Comparison of ENCODE assay signal across 1 cellular context in genomic region chr1:200896571-200897187, GRCh38.
TF ChIP-seq lines count a peak whose summit lies in the region.

No MANE protein-coding gene starts in this region.

TF ChIP-seq in HepG2, 621 proteins besides CTCF, POLR2A, EP300 and RAD21 (continued from another document and continues in another):
- TF ChIP-seq, protein P1, sequence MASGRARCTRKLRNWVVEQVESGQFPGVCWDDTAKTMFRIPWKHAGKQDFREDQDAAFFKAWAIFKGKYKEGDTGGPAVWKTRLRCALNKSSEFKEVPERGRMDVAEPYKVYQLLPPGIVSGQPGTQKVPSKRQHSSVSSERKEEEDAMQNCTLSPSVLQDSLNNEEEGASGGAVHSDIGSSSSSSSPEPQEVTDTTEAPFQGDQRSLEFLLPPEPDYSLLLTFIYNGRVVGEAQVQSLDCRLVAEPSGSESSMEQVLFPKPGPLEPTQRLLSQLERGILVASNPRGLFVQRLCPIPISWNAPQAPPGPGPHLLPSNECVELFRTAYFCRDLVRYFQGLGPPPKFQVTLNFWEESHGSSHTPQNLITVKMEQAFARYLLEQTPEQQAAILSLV (CRISPR knock-in tag; IDR thresholded peaks at IDR 0.05; ENCODE audit: borderline replicate concordance), result no peak
- no peak for TF ChIP-seq ZNF784 (CRISPR knock-in tag; IDR thresholded peaks at IDR 0.05; ENCODE audit: borderline replicate concordance)
- TF ChIP-seq, protein P2, sequence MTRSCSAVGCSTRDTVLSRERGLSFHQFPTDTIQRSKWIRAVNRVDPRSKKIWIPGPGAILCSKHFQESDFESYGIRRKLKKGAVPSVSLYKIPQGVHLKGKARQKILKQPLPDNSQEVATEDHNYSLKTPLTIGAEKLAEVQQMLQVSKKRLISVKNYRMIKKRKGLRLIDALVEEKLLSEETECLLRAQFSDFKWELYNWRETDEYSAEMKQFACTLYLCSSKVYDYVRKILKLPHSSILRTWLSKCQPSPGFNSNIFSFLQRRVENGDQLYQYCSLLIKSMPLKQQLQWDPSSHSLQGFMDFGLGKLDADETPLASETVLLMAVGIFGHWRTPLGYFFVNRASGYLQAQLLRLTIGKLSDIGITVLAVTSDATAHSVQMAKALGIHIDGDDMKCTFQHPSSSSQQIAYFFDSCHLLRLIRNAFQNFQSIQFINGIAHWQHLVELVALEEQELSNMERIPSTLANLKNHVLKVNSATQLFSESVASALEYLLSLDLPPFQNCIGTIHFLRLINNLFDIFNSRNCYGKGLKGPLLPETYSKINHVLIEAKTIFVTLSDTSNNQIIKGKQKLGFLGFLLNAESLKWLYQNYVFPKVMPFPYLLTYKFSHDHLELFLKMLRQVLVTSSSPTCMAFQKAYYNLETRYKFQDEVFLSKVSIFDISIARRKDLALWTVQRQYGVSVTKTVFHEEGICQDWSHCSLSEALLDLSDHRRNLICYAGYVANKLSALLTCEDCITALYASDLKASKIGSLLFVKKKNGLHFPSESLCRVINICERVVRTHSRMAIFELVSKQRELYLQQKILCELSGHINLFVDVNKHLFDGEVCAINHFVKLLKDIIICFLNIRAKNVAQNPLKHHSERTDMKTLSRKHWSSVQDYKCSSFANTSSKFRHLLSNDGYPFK (CRISPR knock-in tag; IDR thresholded peaks at IDR 0.05; ENCODE audit: borderline replicate concordance), result peak; percentile 51
- no peak for TF ChIP-seq ZSCAN12 (CRISPR knock-in tag; IDR thresholded peaks at IDR 0.05)
- TF ChIP-seq, protein P3, sequence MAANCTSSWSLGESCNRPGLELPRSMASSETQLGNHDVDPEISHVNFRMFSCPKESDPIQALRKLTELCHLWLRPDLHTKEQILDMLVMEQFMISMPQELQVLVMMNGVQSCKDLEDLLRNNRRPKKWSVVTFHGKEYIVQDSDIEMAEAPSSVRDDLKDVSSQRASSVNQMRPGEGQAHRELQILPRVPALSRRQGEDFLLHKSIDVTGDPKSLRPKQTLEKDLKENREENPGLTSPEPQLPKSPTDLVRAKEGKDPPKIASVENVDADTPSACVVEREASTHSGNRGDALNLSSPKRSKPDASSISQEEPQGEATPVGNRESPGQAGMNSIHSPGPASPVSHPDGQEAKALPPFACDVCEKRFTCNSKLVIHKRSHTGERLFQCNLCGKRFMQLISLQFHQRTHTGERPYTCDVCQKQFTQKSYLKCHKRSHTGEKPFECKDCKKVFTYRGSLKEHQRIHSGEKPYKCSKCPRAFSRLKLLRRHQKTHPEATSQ (CRISPR knock-in tag; IDR thresholded peaks at IDR 0.05; ENCODE audit: borderline replicate concordance), result peak; percentile 66; the same call in 1 of the 2 replicates
- TF ChIP-seq IKZF1 (IDR thresholded peaks at IDR 0.05), result no peak
- peak; percentile 78 for TF ChIP-seq TEAD3 (CRISPR knock-in tag; optimal IDR thresholded peaks at IDR 0.05; ENCODE audit: borderline replicate concordance)
- TF ChIP-seq CEBPG (CRISPR knock-in tag; IDR thresholded peaks at IDR 0.05), result peak; percentile 96
- TF ChIP-seq CEBPB (IDR thresholded peaks at IDR 0.05; ENCODE audit: borderline replicate concordance, low read depth, low read length), result peak; percentile 96
- 0 out of 2 replicates have a peak, but pooled peaks have one; percentile 4 for TF ChIP-seq SMC3 (IDR thresholded peaks at IDR 0.05; ENCODE audit: low read length)
- no peak for TF ChIP-seq NR2C2 (CRISPR knock-in tag; IDR thresholded peaks at IDR 0.05; ENCODE audit: borderline replicate concordance)
- TF ChIP-seq KAT7 (CRISPR knock-in tag; IDR thresholded peaks at IDR 0.05; ENCODE audit: borderline replicate concordance), result peak; percentile 77; the same call in 1 of the 2 replicates
- TF ChIP-seq ZFAT (CRISPR knock-in tag; conservative IDR thresholded peaks at IDR 0.05), result no peak
- TF ChIP-seq HIC2 (CRISPR knock-in tag; IDR thresholded peaks at IDR 0.05; ENCODE audit: low read depth), result peak; percentile 40
- peak; percentile 81; the same call in 1 of the 2 replicates for TF ChIP-seq CREM (IDR thresholded peaks at IDR 0.05)
- no peak for TF ChIP-seq CREM (CRISPR knock-in tag; IDR thresholded peaks at IDR 0.05)
- TF ChIP-seq THAP11 (CRISPR knock-in tag; IDR thresholded peaks at IDR 0.05), result peak; percentile 77
- peak; percentile 85 for TF ChIP-seq RXRB (CRISPR knock-in tag; IDR thresholded peaks at IDR 0.05; ENCODE audit: borderline replicate concordance)
- TF ChIP-seq ZNF710 (CRISPR knock-in tag; IDR thresholded peaks at IDR 0.05; ENCODE audit: borderline replicate concordance), result peak; percentile 78; the same call in 1 of the 2 replicates
- TF ChIP-seq, protein P4, sequence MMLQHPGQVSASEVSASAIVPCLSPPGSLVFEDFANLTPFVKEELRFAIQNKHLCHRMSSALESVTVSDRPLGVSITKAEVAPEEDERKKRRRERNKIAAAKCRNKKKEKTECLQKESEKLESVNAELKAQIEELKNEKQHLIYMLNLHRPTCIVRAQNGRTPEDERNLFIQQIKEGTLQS (CRISPR knock-in tag; IDR thresholded peaks at IDR 0.05), result peak; percentile 96
- no peak for TF ChIP-seq ZNF460 (CRISPR knock-in tag; IDR thresholded peaks at IDR 0.05; ENCODE audit: borderline replicate concordance)
- TF ChIP-seq ATF7 (IDR thresholded peaks at IDR 0.05), result no peak
- no peak for TF ChIP-seq ATF7 (CRISPR knock-in tag; IDR thresholded peaks at IDR 0.05)
- TF ChIP-seq ZNF644 (CRISPR knock-in tag; IDR thresholded peaks at IDR 0.05; ENCODE audit: low read depth), result peak; percentile 72; the same call in 1 of the 2 replicates
- TF ChIP-seq RBFOX2 (IDR thresholded peaks at IDR 0.05; ENCODE audit: low read depth, low read length), result peak; percentile 37; the same call in 1 of the 2 replicates
- no peak for TF ChIP-seq DBP (CRISPR knock-in tag; IDR thresholded peaks at IDR 0.05; ENCODE audit: not compliant biosample characterization)
- peak; percentile 77 for TF ChIP-seq FOXO1 (CRISPR knock-in tag; IDR thresholded peaks at IDR 0.05)
- no peak for TF ChIP-seq ZFP36L2 (CRISPR knock-in tag; IDR thresholded peaks at IDR 0.05)
- 0 out of 2 replicates have a peak, but pooled peaks have one; percentile 37 for TF ChIP-seq CCDC6 (CRISPR knock-in tag; IDR thresholded peaks at IDR 0.05)
- TF ChIP-seq, protein P5, sequence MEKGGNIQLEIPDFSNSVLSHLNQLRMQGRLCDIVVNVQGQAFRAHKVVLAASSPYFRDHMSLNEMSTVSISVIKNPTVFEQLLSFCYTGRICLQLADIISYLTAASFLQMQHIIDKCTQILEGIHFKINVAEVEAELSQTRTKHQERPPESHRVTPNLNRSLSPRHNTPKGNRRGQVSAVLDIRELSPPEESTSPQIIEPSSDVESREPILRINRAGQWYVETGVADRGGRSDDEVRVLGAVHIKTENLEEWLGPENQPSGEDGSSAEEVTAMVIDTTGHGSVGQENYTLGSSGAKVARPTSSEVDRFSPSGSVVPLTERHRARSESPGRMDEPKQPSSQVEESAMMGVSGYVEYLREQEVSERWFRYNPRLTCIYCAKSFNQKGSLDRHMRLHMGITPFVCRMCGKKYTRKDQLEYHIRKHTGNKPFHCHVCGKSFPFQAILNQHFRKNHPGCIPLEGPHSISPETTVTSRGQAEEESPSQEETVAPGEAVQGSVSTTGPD (CRISPR knock-in tag; IDR thresholded peaks at IDR 0.05), result no peak
- TF ChIP-seq, protein P6, sequence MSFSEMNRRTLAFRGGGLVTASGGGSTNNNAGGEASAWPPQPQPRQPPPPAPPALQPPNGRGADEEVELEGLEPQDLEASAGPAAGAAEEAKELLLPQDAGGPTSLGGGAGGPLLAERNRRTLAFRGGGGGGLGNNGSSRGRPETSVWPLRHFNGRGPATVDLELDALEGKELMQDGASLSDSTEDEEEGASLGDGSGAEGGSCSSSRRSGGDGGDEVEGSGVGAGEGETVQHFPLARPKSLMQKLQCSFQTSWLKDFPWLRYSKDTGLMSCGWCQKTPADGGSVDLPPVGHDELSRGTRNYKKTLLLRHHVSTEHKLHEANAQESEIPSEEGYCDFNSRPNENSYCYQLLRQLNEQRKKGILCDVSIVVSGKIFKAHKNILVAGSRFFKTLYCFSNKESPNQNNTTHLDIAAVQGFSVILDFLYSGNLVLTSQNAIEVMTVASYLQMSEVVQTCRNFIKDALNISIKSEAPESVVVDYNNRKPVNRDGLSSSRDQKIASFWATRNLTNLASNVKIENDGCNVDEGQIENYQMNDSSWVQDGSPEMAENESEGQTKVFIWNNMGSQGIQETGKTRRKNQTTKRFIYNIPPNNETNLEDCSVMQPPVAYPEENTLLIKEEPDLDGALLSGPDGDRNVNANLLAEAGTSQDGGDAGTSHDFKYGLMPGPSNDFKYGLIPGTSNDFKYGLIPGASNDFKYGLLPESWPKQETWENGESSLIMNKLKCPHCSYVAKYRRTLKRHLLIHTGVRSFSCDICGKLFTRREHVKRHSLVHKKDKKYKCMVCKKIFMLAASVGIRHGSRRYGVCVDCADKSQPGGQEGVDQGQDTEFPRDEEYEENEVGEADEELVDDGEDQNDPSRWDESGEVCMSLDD (CRISPR knock-in tag; IDR thresholded peaks at IDR 0.05; ENCODE audit: borderline replicate concordance), result no peak
- peak; percentile 82 for TF ChIP-seq BORCS8-MEF2B (CRISPR knock-in tag; IDR thresholded peaks at IDR 0.05)
- TF ChIP-seq ZNF788 (CRISPR knock-in tag; IDR thresholded peaks at IDR 0.05; ENCODE audit: borderline replicate concordance), result peak; percentile 85; the same call in 1 of the 2 replicates
- TF ChIP-seq FOXO4 (CRISPR knock-in tag; conservative IDR thresholded peaks at IDR 0.05), result no peak
- TF ChIP-seq TFDP2 (CRISPR knock-in tag; IDR thresholded peaks at IDR 0.05), result peak; percentile 49; the same call in 1 of the 2 replicates
- peak; percentile 75; the same call in 1 of the 2 replicates for TF ChIP-seq HIVEP1 (CRISPR knock-in tag; IDR thresholded peaks at IDR 0.05)
- TF ChIP-seq, protein P7, sequence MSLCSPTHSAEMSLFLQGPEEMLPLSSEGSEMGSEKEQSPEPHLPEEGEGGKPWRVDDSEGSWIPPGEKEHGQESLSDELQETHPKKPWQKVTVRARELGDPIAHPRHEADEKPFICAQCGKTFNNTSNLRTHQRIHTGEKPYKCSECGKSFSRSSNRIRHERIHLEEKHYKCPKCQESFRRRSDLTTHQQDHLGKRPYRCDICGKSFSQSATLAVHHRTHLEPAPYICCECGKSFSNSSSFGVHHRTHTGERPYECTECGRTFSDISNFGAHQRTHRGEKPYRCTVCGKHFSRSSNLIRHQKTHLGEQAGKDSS (CRISPR knock-in tag; IDR thresholded peaks at IDR 0.05; ENCODE audit: borderline replicate concordance, low read depth), result no peak
- TF ChIP-seq POGZ (CRISPR knock-in tag; IDR thresholded peaks at IDR 0.05), result peak; percentile 68
